12 cellular contexts compared by ENCODE assay signal in genomic region chrX:153966841-153967535, GRCh38. TPM values are rescaled to one million over a fixed set of nuclear protein-coding genes. Genes with fewer than 3 reads are reported as not detected.
A peak's percentile ranks its signal among the peaks of the same experiment; 100 is the strongest.
DNase-seq lines count a peak whose midpoint lies in the region; ATAC-seq, FAIRE-seq and TF ChIP-seq lines count a peak whose summit lies in the region.
"Had no signal": no experiment of that assay in that cellular context is flagged by ENCODE, and none has a peak within 500 bp of the region (broad histone marks: within the 10 kb centered on the region; RNA-seq: fewer than 3 reads in every experiment).

No MANE protein-coding gene starts in this region.

- H3K23ac ChIP-seq in mesendoderm (ENCODE audit: low read length) = no peak overlapping the region

- no peak for TF ChIP-seq EP300 in transverse colon (IDR thresholded peaks at IDR 0.05; ENCODE audit: low read depth)

- in situ Hi-C loops in mammary epithelial cell (cut with MboI; ENCODE audit: low sequenced_read_pairs in 2 of 2) (loop anchor here in 1 of 2 donors (25.0 kb wide), 1 partner anchor 205 kb away; the partner anchor contains the start of gene PLXNB3), transverse colon (cut with MboI; ENCODE audit: low pct_ligation_motif_present in 1 of 4, low pct_unique_long_range_greater_than_20kb in 1 of 4, low sequenced_read_pairs in 3 of 4) (loop anchor here in 2 of 4 donors (25.0 kb wide), 2 partner anchors 205 to 570 kb away; partner anchors contain the start of genes G6PD (in 1 of the 2), IKBKG (in 1 of the 2) and PLXNB3 (in 1 of the 2))

- no peak for FAIRE-seq in D721Med (lab: Jason Lieb, UNC)

- TF ChIP-seq POLR2A in breast epithelium (IDR thresholded peaks at IDR 0.05) (no peak), transverse colon (IDR thresholded peaks at IDR 0.05) (no peak)

- ATAC-seq in GM18861 (IDR thresholded peaks at IDR 0.05; ENCODE audit: unreplicated experiment) = no peak
- no peak for ATAC-seq in GM18858 (IDR thresholded peaks at IDR 0.05; ENCODE audit: unreplicated experiment)

- H3K9me3 ChIP-seq in breast epithelium = no peaks in the 10 kb centered on the region
- peaks cover 5% of the 10 kb centered on the region for H3K9me3 ChIP-seq in mammary epithelial cell (replicated peaks; ENCODE audit: insufficient read depth, low read length)
- no peaks in the 10 kb centered on the region for H3K9me3 ChIP-seq in transverse colon

- H3K27me3 ChIP-seq in breast epithelium (peaks cover 0 to 26% of the 10 kb centered on the region in 2 donors), mammary epithelial cell (ENCODE audit: insufficient read depth, low read length) (no peaks in the 10 kb centered on the region), mesendoderm (ENCODE audit: insufficient read depth, low read length, poor library complexity) (no peaks in the 10 kb centered on the region), transverse colon (no peaks in the 10 kb centered on the region)

- H2AK5ac ChIP-seq in mesendoderm (ENCODE audit: low read length) = no peak overlapping the region

- 74% methylated on average over 12 of the region's 14 CpGs for whole genome bisulfite sequencing in mammary epithelial cell (ENCODE audit: low coverage, missing lambda C conversion rate)
- no CpG with 5 or more reads among the region's 14 CpGs for WGBS in mesendoderm (ENCODE audit: extremely low coverage, insufficient coverage, low lambda C conversion rate)
- 79% methylated on average over 14 of the region's 14 CpGs; no CpG with 5 or more reads in 1 of the 2 donors for WGBS in transverse colon (ENCODE audit: low coverage in 1 of 2), 2 donors

- no peak overlapping the region for H3K9ac ChIP-seq in mammary epithelial cell (ENCODE audit: insufficient read depth, low read length)
- peak overlapping the region; percentile 11 for H3K9ac ChIP-seq in mesendoderm (ENCODE audit: low read length)

- no peak overlapping the region for H3K4me2 ChIP-seq in mammary epithelial cell (ENCODE audit: insufficient read depth, low read depth, low read length)
- H3K4me2 ChIP-seq in mesendoderm (ENCODE audit: low read length) = no peak overlapping the region

- TF ChIP-seq CTCF in breast epithelium (IDR thresholded peaks at IDR 0.05) = no peak
- no peak for TF ChIP-seq CTCF in mammary epithelial cell (conservative IDR thresholded peaks at IDR 0.05 in 1 of 2, IDR thresholded peaks at IDR 0.05 in 1 of 2; ENCODE audit: extremely low read depth in 1 of 2, insufficient read depth in 1 of 2, low read depth in 1 of 2, low read length in 2 of 2)
- no peak for TF ChIP-seq CTCF in transverse colon (IDR thresholded peaks at IDR 0.05)
- no peak for TF ChIP-seq CTCF in D721Med (IDR thresholded peaks at IDR 0.05; ENCODE audit: insufficient read depth, missing control alignments)

- H3K18ac ChIP-seq in mesendoderm (ENCODE audit: low read length) = no peak overlapping the region

- H2BK120ac ChIP-seq in mesendoderm (ENCODE audit: low read depth, low read length) = no peak overlapping the region

- no peak overlapping the region for H3K4ac ChIP-seq in mesendoderm (ENCODE audit: low read depth, low read length)

- H4K5ac ChIP-seq in mesendoderm (ENCODE audit: low read length) = no peak overlapping the region

- peaks cover 0 to 6% of the 10 kb centered on the region in 2 donors for H3K4me1 ChIP-seq in breast epithelium
- H3K4me1 ChIP-seq in mammary epithelial cell (ENCODE audit: insufficient read depth, low read length) = peaks cover 22% of the 10 kb centered on the region
- peaks cover 6% of the 10 kb centered on the region for H3K4me1 ChIP-seq in mesendoderm (ENCODE audit: control insufficient read depth, low read depth, low read length)
- H3K4me1 ChIP-seq in transverse colon = peaks cover 11 to 42% (median 33%) of the 10 kb centered on the region in 4 donors

- no peak overlapping the region for H2BK5ac ChIP-seq in mesendoderm (ENCODE audit: low read length)

- DNase-seq in breast epithelium (ENCODE audit: low spot score in 2 of 2) (no peak), mammary epithelial cell (no peak), mesendoderm (no peak), transverse colon (no peak), D721Med (ENCODE audit: insufficient read length, low spot score) (no peak)
- peak; percentile 45 for DNase-seq in activated naive CD4-positive, alpha-beta T cell treated with anti-CD3 and anti-CD28 coated beads, Interleukin-2, amount 50 U/mL, for 16 hours
- DNase-seq: amniotic stem cell, H7, midbrain, NCI-H446 treated with DMSO at 0.1 percent for 48 hours had no signal

- intact Hi-C loops in breast epithelium (cut with DNase I; ENCODE audit: low total_unique reads) (no loop called here), mammary epithelial cell (cut with micrococcal nuclease) (no loop called here), transverse colon (cut with DNase I; ENCODE audit: low total_unique reads) (no loop called here)

- H3K79me2 ChIP-seq in mammary epithelial cell (ENCODE audit: insufficient read depth, low read length) = peaks cover 89% of the 10 kb centered on the region
- peaks cover 73% of the 10 kb centered on the region for H3K79me2 ChIP-seq in mesendoderm (ENCODE audit: control insufficient read depth, insufficient read depth, low read length)

- H2BK15ac ChIP-seq in mesendoderm (replicated peaks; ENCODE audit: low read depth) = no peak overlapping the region

- peak overlapping the region; percentile 17 for H3K56ac ChIP-seq in mesendoderm (ENCODE audit: low read length)

- no peaks in the 10 kb centered on the region for H4K20me1 ChIP-seq in mammary epithelial cell (ENCODE audit: insufficient read depth, low read length)

- dilution Hi-C loops in mammary epithelial cell (cut with HindIII; ENCODE audit: low sequenced_read_pairs) = loop anchor here (5.0 kb wide), 1 partner anchor 75 kb away; no protein-coding TSS in a partner anchor

- no peaks in the 10 kb centered on the region for H3K79me1 ChIP-seq in mesendoderm (ENCODE audit: low read length)

- H3K36me3 ChIP-seq in breast epithelium = no peaks in the 10 kb centered on the region
- H3K36me3 ChIP-seq in mammary epithelial cell (ENCODE audit: insufficient read depth, low read length) = peaks cover under 1% of the 10 kb centered on the region
- peaks cover 1% of the 10 kb centered on the region for H3K36me3 ChIP-seq in mesendoderm (ENCODE audit: control insufficient read depth, insufficient read depth, low read length)
- peaks cover 0 to 2% (median 0%) of the 10 kb centered on the region in 4 donors for H3K36me3 ChIP-seq in transverse colon

- peak overlapping the region; percentile 26 to 100 for H3K27ac ChIP-seq in breast epithelium
- no peak overlapping the region for H3K27ac ChIP-seq in mammary epithelial cell (ENCODE audit: insufficient read depth, low read depth, low read length)
- no peak overlapping the region for H3K27ac ChIP-seq in mesendoderm (ENCODE audit: low read depth, low read length)
- H3K27ac ChIP-seq in transverse colon = peak overlapping the region; percentile 94 to 100 (median 98)

- no peak overlapping the region for H4K8ac ChIP-seq in mesendoderm (ENCODE audit: low read depth, low read length)

- no TSS peak for BruUV-seq in mammary epithelial cell (replicated peaks; lab: Mats Ljungman, UMichigan)

- no peak overlapping the region for H2AFZ ChIP-seq in mammary epithelial cell (ENCODE audit: low read depth, low read length)

- CTCF ChIA-PET in mammary epithelial cell (lab: Charles Lee; ENCODE audit: low non-redundant PET) = no interaction called here

- H3K4me3 ChIP-seq in breast epithelium (peak overlapping the region in 1 of 3 donors; percentile 91), mammary epithelial cell (replicated peaks in 1 of 3; ENCODE audit: insufficient read depth in 1 of 3, low read depth in 2 of 3, low read length in 3 of 3) (no peak overlapping the region), mesendoderm (ENCODE audit: low read length) (no peak overlapping the region), transverse colon (no peak overlapping the region)

RNA-seq across cellular contexts. Expression of gene HCFC1, which starts 4.6 kb away (rescaled TPM):
- total RNA-seq in breast epithelium = 10 to 100 TPM; 20.2 to 23.0 (median 22.6) TPM
- total RNA-seq in mammary epithelial cell = 10 to 100 TPM; 21.8 to 47.6 TPM
- polyA plus RNA-seq in mammary epithelial cell = 8.4 TPM
- polyA minus RNA-seq in mammary epithelial cell = 98.5 TPM
- 76.6 TPM for polyA plus RNA-seq in mesendoderm (2013, experiment 1 of 2)
- 74.0 TPM for polyA plus RNA-seq in mesendoderm (2013, experiment 2 of 2)
- 10 to 100 TPM; 34.0 to 68.5 (median 49.8) TPM for total RNA-seq in transverse colon

RNA-seq across cellular contexts. Expression of gene TMEM187, which starts 5.6 kb away (rescaled TPM):
- total RNA-seq in breast epithelium = 10 to 100 TPM in 1 of 3 donors, 1 to 10 TPM in 2; 7.6 to 10.9 (median 8.2) TPM
- 1 to 10 TPM; 5.7 to 9.2 TPM for total RNA-seq in mammary epithelial cell
- 4.6 TPM for polyA plus RNA-seq in mammary epithelial cell
- polyA minus RNA-seq in mammary epithelial cell = 1.1 TPM
- polyA plus RNA-seq in mesendoderm (2013, experiment 1 of 2) = 1.2 TPM
- 1.2 TPM for polyA plus RNA-seq in mesendoderm (2013, experiment 2 of 2)
- total RNA-seq in transverse colon = 10 to 100 TPM in 1 of 4 donors, 1 to 10 TPM in 3; 1.6 to 11.2 (median 5.5) TPM

RNA-seq across cellular contexts. Expression of gene RENBP, which starts 22.5 kb away (rescaled TPM):
- total RNA-seq in breast epithelium (10 to 100 TPM in 1 of 3 donors, 1 to 10 TPM in 2; 6.6 to 50.7 (median 6.9) TPM), mammary epithelial cell (not detected), transverse colon (10 to 100 TPM in 1 of 4 donors, 1 to 10 TPM in 2, not detected in 1; 4.6 to 13.1 (median 7.2) TPM)
- not detected for polyA plus RNA-seq in mammary epithelial cell
- polyA minus RNA-seq in mammary epithelial cell = not detected
- 1.8 TPM for polyA plus RNA-seq in mesendoderm (2013, experiment 1 of 2)
- 1.7 TPM for polyA plus RNA-seq in mesendoderm (2013, experiment 2 of 2)

RNA-seq across cellular contexts. Expression of gene NAA10, which starts 32.2 kb away (rescaled TPM):
- total RNA-seq in breast epithelium (10 to 100 TPM; 57.7 to 81.0 (median 79.2) TPM), mammary epithelial cell (100 to 1,000 TPM in 1 of 2 donors, 10 to 100 TPM in 1; 90.4 to 115 TPM), transverse colon (10 to 100 TPM; 29.9 to 57.2 (median 47.4) TPM)
- 193 TPM for polyA plus RNA-seq in mammary epithelial cell
- polyA minus RNA-seq in mammary epithelial cell = 94.6 TPM
- polyA plus RNA-seq in mesendoderm (2013, experiment 1 of 2) = 120 TPM
- 121 TPM for polyA plus RNA-seq in mesendoderm (2013, experiment 2 of 2)

RNA-seq across cellular contexts. Expression of gene ARHGAP4, which starts 40.9 kb away (rescaled TPM):
- 10 to 100 TPM; 18.4 to 21.5 (median 19.8) TPM for total RNA-seq in breast epithelium
- 1 to 10 TPM; 1.3 to 2.3 TPM for total RNA-seq in mammary epithelial cell
- 0.66 TPM for polyA plus RNA-seq in mammary epithelial cell
- 3.4 TPM for polyA minus RNA-seq in mammary epithelial cell
- polyA plus RNA-seq in mesendoderm (2013, experiment 1 of 2) = 12.4 TPM
- 12.0 TPM for polyA plus RNA-seq in mesendoderm (2013, experiment 2 of 2)
- total RNA-seq in transverse colon = 10 to 100 TPM; 44.9 to 52.4 (median 49.9) TPM

Comparison
In these comparisons a context has a peak if more than half of its experiments do, and no peak if none do; other contexts are left out.
1. H3K27ac ChIP-seq: peak in breast epithelium (2 of 2) and transverse colon (4 of 4); none in mammary epithelial cell (single experiment) and mesendoderm (single experiment).